14 cellular contexts compared by ENCODE assay signal in the genomic region with DNA sequence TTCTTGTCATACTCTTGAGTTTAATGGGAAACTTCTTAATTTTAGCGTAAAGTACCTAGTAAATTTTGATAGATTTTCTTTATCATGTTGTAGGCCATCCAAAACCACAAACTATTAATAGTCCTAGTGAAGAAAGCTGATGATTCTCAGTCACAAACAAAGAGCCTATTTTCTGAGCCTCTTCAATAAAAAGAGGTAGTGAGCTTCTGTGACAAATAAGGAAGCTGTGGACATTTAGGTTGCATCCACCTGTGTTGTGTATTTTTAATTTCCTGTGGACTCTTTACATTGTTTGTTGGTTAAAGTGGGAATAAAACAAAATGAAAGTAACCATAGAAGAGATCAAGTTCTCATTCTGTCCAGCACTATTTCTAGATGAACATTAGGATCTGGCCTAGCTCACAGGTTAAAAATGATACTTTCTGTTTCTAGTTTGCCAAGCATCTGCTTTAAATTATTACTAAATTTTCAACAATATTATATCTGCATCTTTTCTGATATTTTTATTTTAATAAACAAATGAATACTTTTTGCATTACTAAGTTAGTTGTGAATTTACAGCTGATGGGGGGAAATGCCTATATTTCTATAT.
"Had no signal": no experiment of that assay in that cellular context is flagged by ENCODE, and none has a peak within 500 bp of the region (broad histone marks: within the 10 kb centered on the region; RNA-seq: fewer than 3 reads in every experiment).

No MANE protein-coding gene starts in this region.

- H3K9me3 ChIP-seq: ascending aorta, esophagus squamous epithelium, gastroesophageal sphincter, neutrophil, upper lobe of left lung had no signal

- DNase-seq: activated CD4-positive, alpha-beta T cell treated with anti-CD3 and anti-CD28 coated beads for 36 hours; activated CD8-positive, alpha-beta memory T cell treated with anti-CD3 and anti-CD28 coated beads, Interleukin-2, amount 50 U/mL, for 48 hours; activated CD8-positive, alpha-beta T cell treated with anti-CD3 and anti-CD28 coated beads, Interleukin-2, amount 10 ng/mL, durations not matched to agents 7 days and 5 days; activated naive CD4-positive, alpha-beta T cell; esophagus squamous epithelium; hippocampal formation; kidney glomerular epithelial cell; retina; stimulated activated CD4-positive, alpha-beta T cell treated with anti-CD3 and anti-CD28 coated beads, Interleukin-4, amount 100 ng/mL, for 1 hour; stimulated activated CD8-positive, alpha-beta memory T cell treated with anti-CD3 and anti-CD28 coated beads, Interleukin-4, amount 100 ng/mL, for 48 hours; upper lobe of left lung had no signal

- H3K27me3 ChIP-seq: ascending aorta, esophagus squamous epithelium, gastroesophageal sphincter, neutrophil, upper lobe of left lung had no signal

- H3K4me1 ChIP-seq: ascending aorta, esophagus squamous epithelium, gastroesophageal sphincter, upper lobe of left lung had no signal

- ATAC-seq: activated CD4-positive, alpha-beta T cell treated with anti-CD3 and anti-CD28 coated beads for 36 hours; activated CD8-positive, alpha-beta T cell treated with anti-CD3 and anti-CD28 coated beads, Interleukin-2, amount 10 ng/mL, durations not matched to agents 7 days and 5 days; gastroesophageal sphincter had no signal

- H3K27ac ChIP-seq: ascending aorta, esophagus squamous epithelium, gastroesophageal sphincter, neutrophil, upper lobe of left lung had no signal

- H3K4me3 ChIP-seq: ascending aorta, esophagus squamous epithelium, gastroesophageal sphincter, upper lobe of left lung had no signal

- H3K36me3 ChIP-seq: ascending aorta, esophagus squamous epithelium, gastroesophageal sphincter, neutrophil, upper lobe of left lung had no signal
